11 cellular contexts compared by ENCODE assay signal in the genomic region with DNA sequence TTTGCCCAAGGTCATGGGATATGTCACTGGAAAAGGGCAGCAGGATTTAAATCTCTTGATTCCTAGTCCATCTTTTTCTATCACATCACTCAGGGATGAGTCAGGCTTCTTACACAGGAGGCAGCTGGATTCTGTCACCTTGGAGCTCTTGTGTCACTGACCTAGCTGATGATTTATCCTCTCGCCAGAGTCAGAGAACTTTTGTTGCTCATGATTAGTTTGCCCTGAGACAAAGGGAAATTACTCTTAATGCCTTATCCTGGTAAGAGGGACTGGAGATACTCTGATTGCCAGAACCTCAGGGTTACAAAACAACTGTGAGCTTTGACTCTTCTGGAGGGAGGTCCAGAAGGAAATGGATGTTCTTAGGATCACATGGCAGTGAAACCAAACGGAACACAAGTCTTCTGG. TPM values are rescaled to one million over a fixed set of nuclear protein-coding genes. Genes with fewer than 3 reads are reported as not detected.
DNase-seq lines count a peak whose midpoint lies in the region; ATAC-seq and TF ChIP-seq lines count a peak whose summit lies in the region.
"Had no signal": no experiment of that assay in that cellular context is flagged by ENCODE, and none has a peak within 500 bp of the region (broad histone marks: within the 10 kb centered on the region; RNA-seq: fewer than 3 reads in every experiment).

No MANE protein-coding gene starts in this region.

- H3K9me3 ChIP-seq in right cardiac atrium (ENCODE audit: control insufficient read depth, low read length) (no peaks in the 10 kb centered on the region), stomach (no peaks in the 10 kb centered on the region)

- DNase-seq in HEK293T (ENCODE audit: extremely low spot score) (no peak), amniotic epithelial cell (ENCODE audit: low read depth) (peak; percentile 97), right cardiac atrium (peak in 1 of 3 donors; percentile 23), stomach (no peak), NCI-H146 (lab: John Stamatoyannopoulos, UW) (no peak), NCI-H524 treated with DMSO at 0.1 percent for 48 hours (lab: John Stamatoyannopoulos, UW) (no peak)
- no peak for DNase-seq in stimulated activated CD4-positive, alpha-beta T cell treated with anti-CD3 and anti-CD28 coated beads, Interleukin-12 subunit alpha, Interleukin-12 subunit beta, amount 100 ng/mL, for 4 hours
- DNase-seq: activated CD4-positive, alpha-beta T cell treated with anti-CD3 and anti-CD28 coated beads, Interleukin-2, amount 10 ng/mL, durations not matched to agents 7 days and 5 days; NCI-H2171 treated with DMSO at 0.1 percent for 48 hours had no signal

- CTCF ChIA-PET in HEK293T (lab: Yijun Ruan, JAX): no interaction called here

- H3K4me3 ChIP-seq in right cardiac atrium (ENCODE audit: low read length) (no peak overlapping the region), stomach (no peak overlapping the region)

- WGBS in right cardiac atrium: 35% methylated on average over 2 of the region's 2 CpGs
- WGBS in stomach, 5 donors: 33 to 63% (median 54%) methylated on average over 2 of the region's 2 CpGs

- no peak for TF ChIP-seq POLR2A in stomach (IDR thresholded peaks at IDR 0.05)

- H3K27ac ChIP-seq in right cardiac atrium (ENCODE audit: low read length): peak overlapping the region; percentile 70
- peak overlapping the region in 4 of 5 donors; percentile 10 to 49 (median 26) for H3K27ac ChIP-seq in stomach
- H3K27ac ChIP-seq: parathyroid adenoma had no signal

- H3K4me1 ChIP-seq in right cardiac atrium (ENCODE audit: control insufficient read depth, insufficient read depth, low read length) (peaks cover 2% of the 10 kb centered on the region), stomach (peaks cover 0 to 6% (median 2%) of the 10 kb centered on the region in 4 donors)

- TF ChIP-seq CTCF in stomach (IDR thresholded peaks at IDR 0.05): no peak

- POLR2A ChIA-PET in HEK293T (lab: Yijun Ruan, JAX): interaction anchor here (1.2 to 1.3 kb wide), 2 partner anchors 10 to 87 kb away, joined by 3 to 4 read pairs; no protein-coding TSS in a partner anchor

- intact Hi-C loops in right cardiac atrium (cut with DNase I) (loop anchor here in 1 of 4 donors (10.0 kb wide), 1 partner anchor 72 kb away; no protein-coding TSS in a partner anchor), stomach (cut with DNase I; ENCODE audit: low total_unique reads) (no loop called here)

- H3K36me3 ChIP-seq in stomach: peaks cover 10 to 63% (median 51%) of the 10 kb centered on the region in 4 donors

- ATAC-seq in right cardiac atrium (peak; percentile 14 to 72), GM21360 (IDR thresholded peaks at IDR 0.05; ENCODE audit: unreplicated experiment) (no peak)

- H3K27me3 ChIP-seq in right cardiac atrium (ENCODE audit: control insufficient read depth, insufficient read depth) (no peaks in the 10 kb centered on the region), stomach (no peaks in the 10 kb centered on the region)

- TF ChIP-seq EP300 in stomach (IDR thresholded peaks at IDR 0.05): no peak

TF ChIP-seq in HEK293T, 16 proteins besides CTCF, POLR2A, EP300 and RAD21:
- TF ChIP-seq CTBP1 (IDR thresholded peaks at IDR 0.05; ENCODE audit: borderline replicate concordance): no peak
- TF ChIP-seq, protein P1, sequence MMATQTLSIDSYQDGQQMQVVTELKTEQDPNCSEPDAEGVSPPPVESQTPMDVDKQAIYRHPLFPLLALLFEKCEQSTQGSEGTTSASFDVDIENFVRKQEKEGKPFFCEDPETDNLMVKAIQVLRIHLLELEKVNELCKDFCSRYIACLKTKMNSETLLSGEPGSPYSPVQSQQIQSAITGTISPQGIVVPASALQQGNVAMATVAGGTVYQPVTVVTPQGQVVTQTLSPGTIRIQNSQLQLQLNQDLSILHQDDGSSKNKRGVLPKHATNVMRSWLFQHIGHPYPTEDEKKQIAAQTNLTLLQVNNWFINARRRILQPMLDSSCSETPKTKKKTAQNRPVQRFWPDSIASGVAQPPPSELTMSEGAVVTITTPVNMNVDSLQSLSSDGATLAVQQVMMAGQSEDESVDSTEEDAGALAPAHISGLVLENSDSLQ (IDR thresholded peaks at IDR 0.05): 0 out of 2 replicates have a peak, but pooled peaks have one; percentile 13

RNA-seq across cellular contexts. Expression of a gene that starts 10.1 kb away (rescaled TPM):
- 10 to 100 TPM; 63.9 to 71.8 (median 65.3) TPM for total RNA-seq in right cardiac atrium
- polyA plus RNA-seq in right cardiac atrium: 97.9 TPM
- total RNA-seq in stomach: 10 to 100 TPM in 4 of 5 donors, 1 to 10 TPM in 1; 6.1 to 80.1 (median 42.0) TPM
- 10 to 100 TPM; 71.1 to 94.0 (median 84.5) TPM for polyA plus RNA-seq in stomach

RNA-seq across cellular contexts. Expression of a gene that starts 10.2 kb away (rescaled TPM):
- 10 to 100 TPM; 13.9 to 22.8 (median 18.7) TPM for total RNA-seq in right cardiac atrium
- 12.7 TPM for polyA plus RNA-seq in right cardiac atrium
- 10 to 100 TPM in 2 of 5 donors, 1 to 10 TPM in 2, not detected in 1; 5.4 to 20.4 (median 12.1) TPM for total RNA-seq in stomach
- 10 to 100 TPM in 2 of 3 donors, 1 to 10 TPM in 1; 10.0 to 20.3 (median 13.1) TPM for polyA plus RNA-seq in stomach
